ENCODE assay signal across 10 cellular contexts in genomic region chr3:113231391-113231790, GRCh38. TPM values are rescaled to one million over a fixed set of nuclear protein-coding genes. Genes with fewer than 3 reads are reported as not detected.
DNase-seq lines count a peak whose midpoint lies in the region; ATAC-seq and TF ChIP-seq lines count a peak whose summit lies in the region.
"Had no signal": no experiment of that assay in that cellular context is flagged by ENCODE, and none has a peak within 500 bp of the region (broad histone marks: within the 10 kb centered on the region; RNA-seq: fewer than 3 reads in every experiment).

No MANE protein-coding gene starts in this region.

- no peak overlapping the region for H3K4me3 Mint-ChIP-seq in CD4-positive, alpha-beta memory T cell
- H3K4me3 Mint-ChIP-seq: natural killer cell had no signal

- H4K20me1 ChIP-seq in fibroblast of lung (ENCODE audit: control insufficient read depth, extremely low read depth, insufficient read depth, low read length) = no peaks in the 10 kb centered on the region

- H3K36me3 ChIP-seq in RWPE2 (ENCODE audit: low read depth) (no peaks in the 10 kb centered on the region), fibroblast of lung (ENCODE audit: control insufficient read depth, insufficient read depth, low read length) (no peaks in the 10 kb centered on the region)
- no peaks in the 10 kb centered on the region for H3K36me3 ChIP-seq in CD4-positive, alpha-beta memory T cell (ENCODE audit: insufficient read depth, low read length)

- H3K4me2 ChIP-seq in fibroblast of lung (ENCODE audit: extremely low read depth, insufficient read depth, low read length) = no peak overlapping the region

- peaks cover 2 to 4% of the 10 kb centered on the region in 2 donors for H3K27me3 Mint-ChIP-seq in CD4-positive, alpha-beta memory T cell

- H3K9me3 ChIP-seq in RWPE2 (ENCODE audit: severe bottlenecking) (no peaks in the 10 kb centered on the region), fibroblast of lung (ENCODE audit: control insufficient read depth, insufficient read depth, low read depth, low read length) (no peaks in the 10 kb centered on the region)
- H3K9me3 ChIP-seq in CD4-positive, alpha-beta memory T cell (ENCODE audit: control insufficient read depth in 1 of 2, low read length in 2 of 2) = no peaks in the 10 kb centered on the region

- no peak overlapping the region for H3K27ac Mint-ChIP-seq in CD4-positive, alpha-beta memory T cell
- H3K27ac Mint-ChIP-seq: natural killer cell had no signal

- H3K27me3 ChIP-seq in RWPE2 (ENCODE audit: insufficient read depth, poor library complexity, severe bottlenecking) = no peaks in the 10 kb centered on the region
- no peaks in the 10 kb centered on the region for H3K27me3 ChIP-seq in fibroblast of lung (ENCODE audit: control insufficient read depth, insufficient read depth, low read length)
- H3K27me3 ChIP-seq in CD4-positive, alpha-beta memory T cell (ENCODE audit: insufficient read depth, low read length) = no peaks in the 10 kb centered on the region

- ATAC-seq in RWPE2 (ENCODE audit: low read depth) = peak; percentile 20; the same call in 1 of the 3 replicates
- ATAC-seq: K562, natural killer cell had no signal

- H3K4me3 ChIP-seq in RWPE2 (ENCODE audit: severe bottlenecking) (no peak overlapping the region), fibroblast of lung (replicated peaks in 1 of 4; ENCODE audit: control extremely low read depth in 1 of 4, insufficient read depth in 1 of 4, low read depth in 3 of 4, low read length in 4 of 4) (no peak overlapping the region)
- H3K4me3 ChIP-seq in CD4-positive, alpha-beta memory T cell (ENCODE audit: low read length in 2 of 2) = no peak overlapping the region
- H3K4me3 ChIP-seq: K562 had no signal

- no peak overlapping the region for H2AFZ ChIP-seq in fibroblast of lung (ENCODE audit: low read length)

- TF ChIP-seq CTCF in RWPE2 (IDR thresholded peaks at IDR 0.05; ENCODE audit: poor library complexity, severe bottlenecking) = no peak
- no peak for TF ChIP-seq CTCF in fibroblast of lung (conservative IDR thresholded peaks at IDR 0.05 in 1 of 2, IDR thresholded peaks at IDR 0.05 in 1 of 2; ENCODE audit: low read depth in 1 of 2, low read length in 2 of 2)

- H3K4me1 Mint-ChIP-seq in CD4-positive, alpha-beta memory T cell = no peaks in the 10 kb centered on the region
- H3K4me1 Mint-ChIP-seq: natural killer cell had no signal

- H3K27ac ChIP-seq in RWPE2 (ENCODE audit: poor library complexity, severe bottlenecking) (peak overlapping the region; percentile 59), fibroblast of lung (ENCODE audit: insufficient read depth, low read length) (peak overlapping the region; percentile 15)
- H3K27ac ChIP-seq in CD4-positive, alpha-beta memory T cell (ENCODE audit: low read depth, low read length) = no peak overlapping the region

- POLR2A ChIA-PET in CD4-positive, alpha-beta memory T cell (lab: Charles Lee; ENCODE audit: partially characterized antibody) = no interaction called here

- no peak overlapping the region for H3K9ac ChIP-seq in fibroblast of lung (ENCODE audit: insufficient read depth, low read length)

- peak; percentile 68 for DNase-seq in EL
- no peak for DNase-seq in RWPE2 (ENCODE audit: low spot score)
- DNase-seq in fibroblast of lung (ENCODE audit: low read depth in 2 of 2) = peak in 1 of 2 donors; percentile 92
- peak; percentile 90 for DNase-seq in renal cortical epithelial cell (ENCODE audit: low read depth)
- DNase-seq in SHP77 (lab: John Stamatoyannopoulos, UW) = no peak
- no peak for DNase-seq in NCI-H2227 (lab: John Stamatoyannopoulos, UW; ENCODE audit: unreplicated experiment)
- DNase-seq in CD4-positive, alpha-beta memory T cell = no peak
- no peak for DNase-seq in CD1c-positive myeloid dendritic cell (ENCODE audit: extremely low spot score)
- DNase-seq: natural killer cell had no signal

- intact Hi-C loops in CD4-positive, alpha-beta memory T cell (cut with micrococcal nuclease) = no loop called here

- H3K4me1 ChIP-seq in RWPE2 (ENCODE audit: insufficient read depth, poor library complexity, severe bottlenecking) = peaks cover 19% of the 10 kb centered on the region
- peaks cover 4% of the 10 kb centered on the region for H3K4me1 ChIP-seq in fibroblast of lung (ENCODE audit: control insufficient read depth, extremely low read depth, insufficient read depth, low read length)
- H3K4me1 ChIP-seq in CD4-positive, alpha-beta memory T cell (ENCODE audit: insufficient read depth, low read length) = no peaks in the 10 kb centered on the region

- H3K9me3 Mint-ChIP-seq in CD4-positive, alpha-beta memory T cell = no peaks in the 10 kb centered on the region
- H3K9me3 Mint-ChIP-seq: natural killer cell had no signal

- CTCF ChIA-PET in CD4-positive, alpha-beta memory T cell (lab: Charles Lee; ENCODE audit: partially characterized antibody) = no interaction called here

- H3K79me2 ChIP-seq in fibroblast of lung (ENCODE audit: control insufficient read depth, insufficient read depth, low read length) = no peaks in the 10 kb centered on the region

- no peaks in the 10 kb centered on the region for H3K36me3 Mint-ChIP-seq in CD4-positive, alpha-beta memory T cell
- H3K36me3 Mint-ChIP-seq: natural killer cell had no signal

RNA-seq across cellular contexts. Expression of gene BOC, which starts 20.0 kb away (rescaled TPM):
- 2.1 and 3.9 TPM in 2 replicates for total RNA-seq in fibroblast of lung
- polyA plus RNA-seq in fibroblast of lung = 4.2 and 4.7 TPM in 2 replicates
- 5.2 and 5.7 TPM in 2 replicates for polyA plus RNA-seq in fibroblast of lung (2012)
- polyA minus RNA-seq in fibroblast of lung (ENCODE audit: low replicate concordance) = 4.6 and 22.9 TPM in 2 replicates
- total RNA-seq in renal cortical epithelial cell = 0.52 and 3.0 TPM in 2 replicates
- total RNA-seq in CD4-positive, alpha-beta memory T cell = not detected
- not detected for polyA plus RNA-seq in CD4-positive, alpha-beta memory T cell
- total RNA-seq: K562 had no signal
- polyA plus RNA-seq: K562 had no signal

Comparison
In these comparisons a context has a peak if more than half of its experiments do, and no peak if none do; other contexts are left out.
1. DNase-seq: peak in EL (single experiment) and renal cortical epithelial cell (single experiment); none in RWPE2 (single experiment), SHP77 (0 of 2), NCI-H2227 (single experiment), CD4-positive, alpha-beta memory T cell (0 of 5) and CD1c-positive myeloid dendritic cell (single experiment).